9 cellular contexts compared by ENCODE assay signal in genomic region chr7:135164357-135165021, GRCh38. TPM values are rescaled to one million over a fixed set of nuclear protein-coding genes. Genes with fewer than 3 reads are reported as not detected.
DNase-seq lines count a peak whose midpoint lies in the region; ATAC-seq lines count a peak whose summit lies in the region.
"Had no signal": no experiment of that assay in that cellular context is flagged by ENCODE, and none has a peak within 500 bp of the region (broad histone marks: within the 10 kb centered on the region; RNA-seq: fewer than 3 reads in every experiment).

No MANE protein-coding gene starts in this region.

- intact Hi-C loops in right cardiac atrium (cut with DNase I) = loop anchor here in 3 of 4 donors (5.0 to 10.0 kb wide), 4 partner anchors 170 to 480 kb away; partner anchors contain the start of gene AGBL3 (in 2 of the 3)

- peaks cover 0 to 45% (median 34%) of the 10 kb centered on the region in 5 donors for H3K36me3 ChIP-seq in subcutaneous abdominal adipose tissue (ENCODE audit: control insufficient read depth in 5 of 5, insufficient read depth in 5 of 5, low read length in 5 of 5)

- H3K27me3 ChIP-seq in right cardiac atrium (ENCODE audit: control insufficient read depth, insufficient read depth) (no peaks in the 10 kb centered on the region), subcutaneous abdominal adipose tissue (ENCODE audit: control insufficient read depth in 5 of 5, insufficient read depth in 4 of 5, low read length in 5 of 5) (no peaks in the 10 kb centered on the region)

- peak overlapping the region; percentile 59 for H3K27ac Mint-ChIP-seq in activated T-cell treated with anti-CD3 and anti-CD28 coated beads, Interleukin-2, amount 50 U/mL, for 72 hours
- H3K27ac Mint-ChIP-seq in activated naive CD8-positive, alpha-beta T cell = peak overlapping the region; percentile 87

- peaks cover 13 to 45% of the 10 kb centered on the region in 2 donors for H3K36me3 Mint-ChIP-seq in activated T-cell treated with anti-CD3 and anti-CD28 coated beads, Interleukin-2, amount 50 U/mL, for 72 hours (ENCODE audit: insufficient read depth in 2 of 2)
- peaks cover 33% of the 10 kb centered on the region for H3K36me3 Mint-ChIP-seq in activated naive CD8-positive, alpha-beta T cell

- H3K9me3 Mint-ChIP-seq in activated T-cell treated with anti-CD3 and anti-CD28 coated beads, Interleukin-2, amount 50 U/mL, for 72 hours = peaks cover 2 to 8% of the 10 kb centered on the region in 2 donors
- H3K9me3 Mint-ChIP-seq in activated naive CD8-positive, alpha-beta T cell (ENCODE audit: low read depth) = peaks cover 4% of the 10 kb centered on the region

- H3K27ac ChIP-seq in right cardiac atrium (ENCODE audit: low read length) (peak overlapping the region; percentile 19), subcutaneous abdominal adipose tissue (ENCODE audit: low read depth, low read length) (peak overlapping the region; percentile 87)

- no peak overlapping the region for H3K4me3 ChIP-seq in right cardiac atrium (ENCODE audit: low read length)
- no peak overlapping the region for H3K4me3 ChIP-seq in subcutaneous abdominal adipose tissue (ENCODE audit: low read depth in 1 of 5, low read length in 5 of 5)

- H3K4me1 Mint-ChIP-seq in activated T-cell treated with anti-CD3 and anti-CD28 coated beads, Interleukin-2, amount 50 U/mL, for 72 hours (ENCODE audit: low read depth) = peaks cover 70% of the 10 kb centered on the region
- peaks cover 71% of the 10 kb centered on the region for H3K4me1 Mint-ChIP-seq in activated naive CD8-positive, alpha-beta T cell (ENCODE audit: low read depth)

- H3K4me1 ChIP-seq in right cardiac atrium (ENCODE audit: control insufficient read depth, insufficient read depth, low read length) (peaks cover 30% of the 10 kb centered on the region), subcutaneous abdominal adipose tissue (ENCODE audit: control insufficient read depth in 5 of 5, insufficient read depth in 5 of 5, low read length in 5 of 5) (peaks cover 21 to 88% (median 85%) of the 10 kb centered on the region in 5 donors)

- WGBS in right cardiac atrium = 74% methylated on average over 18 of the region's 18 CpGs

- H3K9ac ChIP-seq in subcutaneous abdominal adipose tissue (ENCODE audit: low read length in 5 of 5) = peak overlapping the region in 4 of 5 donors; percentile 30 to 66 (median 64)

- no peaks in the 10 kb centered on the region for H3K9me3 ChIP-seq in right cardiac atrium (ENCODE audit: control insufficient read depth, low read length)
- H3K9me3 ChIP-seq in subcutaneous abdominal adipose tissue (ENCODE audit: control insufficient read depth in 5 of 5, low read length in 5 of 5) = no peaks in the 10 kb centered on the region

- no peak overlapping the region for H3K4me3 Mint-ChIP-seq in activated T-cell treated with anti-CD3 and anti-CD28 coated beads, Interleukin-2, amount 50 U/mL, for 72 hours
- no peak overlapping the region for H3K4me3 Mint-ChIP-seq in activated naive CD8-positive, alpha-beta T cell

- no peak for ATAC-seq in activated T-cell treated with anti-CD3 and anti-CD28 coated beads, Interleukin-2, amount 50 U/mL, for 72 hours (replicated peaks in 1 of 2)
- ATAC-seq in right cardiac atrium (peak in 1 of 2 donors; percentile 47), GM19397 (IDR thresholded peaks at IDR 0.05; ENCODE audit: unreplicated experiment) (no peak), GM21786 (IDR thresholded peaks at IDR 0.05; ENCODE audit: unreplicated experiment) (no peak)

- DNase-seq in activated T-cell treated with anti-CD3 and anti-CD28 coated beads, Interleukin-2, amount 50 U/mL, for 72 hours = no peak
- no peak for DNase-seq in activated T-cell treated with anti-CD3 and anti-CD28 coated beads, Interleukin-2, amount 50 U/mL, for 1 hour
- DNase-seq in right cardiac atrium = peak; percentile 42 to 67 (median 63)
- DNase-seq in NCI-H345 treated with DMSO at 0.1 percent for 48 hours (lab: John Stamatoyannopoulos, UW; ENCODE audit: unreplicated experiment) = no peak
- DNase-seq: NCI-H1417 treated with DMSO at 0.1 percent for 48 hours had no signal

- no peaks in the 10 kb centered on the region for H3K27me3 Mint-ChIP-seq in activated T-cell treated with anti-CD3 and anti-CD28 coated beads, Interleukin-2, amount 50 U/mL, for 72 hours (ENCODE audit: low read depth)
- no peaks in the 10 kb centered on the region for H3K27me3 Mint-ChIP-seq in activated naive CD8-positive, alpha-beta T cell

RNA-seq across cellular contexts. Expression of gene CYREN, which starts 6.0 kb away (rescaled TPM):
- 10 to 100 TPM; 33.4 to 44.5 TPM for total RNA-seq in activated T-cell treated with anti-CD3 and anti-CD28 coated beads, Interleukin-2, amount 50 U/mL, for 72 hours
- total RNA-seq in right cardiac atrium = 10 to 100 TPM; 31.8 to 40.5 (median 33.3) TPM
- polyA plus RNA-seq in right cardiac atrium = 27.7 TPM

RNA-seq across cellular contexts. Expression of gene TMEM140, which starts 16.6 kb away (rescaled TPM):
- 10 to 100 TPM; 26.4 to 37.0 TPM for total RNA-seq in activated T-cell treated with anti-CD3 and anti-CD28 coated beads, Interleukin-2, amount 50 U/mL, for 72 hours
- total RNA-seq in right cardiac atrium = 10 to 100 TPM in 2 of 4 donors, 1 to 10 TPM in 2; 6.3 to 13.0 (median 9.9) TPM
- polyA plus RNA-seq in right cardiac atrium = 13.3 TPM

RNA-seq across cellular contexts. Expression of gene WDR91, which starts 46.8 kb away (rescaled TPM):
- total RNA-seq in activated T-cell treated with anti-CD3 and anti-CD28 coated beads, Interleukin-2, amount 50 U/mL, for 72 hours = 10 to 100 TPM; 21.5 to 27.1 TPM
- 10 to 100 TPM in 2 of 4 donors, 1 to 10 TPM in 2; 6.8 to 11.1 (median 9.7) TPM for total RNA-seq in right cardiac atrium
- 4.0 TPM for polyA plus RNA-seq in right cardiac atrium

Comparison
In these comparisons a context has a peak if more than half of its experiments do, and no peak if none do; other contexts are left out.
1. DNase-seq: peak in right cardiac atrium (3 of 3); none in activated T-cell treated with anti-CD3 and anti-CD28 coated beads, Interleukin-2, amount 50 U/mL, for 72 hours (0 of 2), activated T-cell treated with anti-CD3 and anti-CD28 coated beads, Interleukin-2, amount 50 U/mL, for 1 hour (single experiment) and NCI-H345 treated with DMSO at 0.1 percent for 48 hours (single experiment).